ENCODE assay signal across 30 cellular contexts in the genomic region with DNA sequence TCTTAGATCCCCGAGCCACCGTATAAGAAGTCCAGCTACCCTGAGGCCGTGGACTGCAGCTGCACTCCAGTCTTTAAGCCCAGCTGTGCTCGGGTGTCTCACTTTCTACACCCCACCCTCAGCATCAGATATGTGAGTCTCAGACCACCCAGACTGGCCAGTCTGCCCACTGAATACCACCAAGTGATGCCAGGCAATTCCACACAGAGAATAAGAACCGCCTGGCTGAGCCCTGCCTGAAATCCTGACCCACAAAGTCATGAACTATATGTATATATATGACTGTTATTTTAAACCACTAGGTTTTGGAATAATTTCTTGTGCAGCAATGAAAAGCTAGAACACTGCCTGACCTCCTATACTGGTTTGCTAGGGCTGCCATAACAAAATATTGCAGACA.
"Had no signal": no experiment of that assay in that cellular context is flagged by ENCODE, and none has a peak within 500 bp of the region (broad histone marks: within the 10 kb centered on the region; RNA-seq: fewer than 3 reads in every experiment).

No MANE protein-coding gene starts in this region.

- H3K9me3 Mint-ChIP-seq: natural killer cell had no signal

- H3K27me3 ChIP-seq: neutrophil, pancreas, spleen, thyroid gland, tibial nerve, upper lobe of left lung, vagina had no signal

- DNase-seq: naive thymus-derived CD4-positive, alpha-beta T cell; natural killer cell; nucleus accumbens; pancreas; psoas muscle; right cardiac atrium; spleen; stimulated activated CD4-positive, alpha-beta T cell treated with anti-CD3 and anti-CD28 coated beads, Interleukin-12 subunit alpha, Interleukin-12 subunit beta, amount 100 ng/mL, for 4 hours; stimulated activated CD4-positive, alpha-beta T cell treated with anti-CD3 and anti-CD28 coated beads, Interleukin-1b, Interleukin-23, amount 100 ng/mL, for 48 hours; stimulated activated CD4-positive, alpha-beta T cell treated with anti-CD3 and anti-CD28 coated beads, Interleukin-4, amount 100 ng/mL, for 1 hour; stimulated activated CD4-positive, alpha-beta T cell treated with anti-CD3 and anti-CD28 coated beads, Interleukin-4, amount 100 ng/mL, for 4 hours; stimulated activated CD8-positive, alpha-beta memory T cell treated with anti-CD3 and anti-CD28 coated beads, Interleukin-4, amount 100 ng/mL, for 48 hours; stimulated activated naive CD4-positive, alpha-beta T cell; stimulated activated naive CD8-positive, alpha-beta T cell treated with anti-CD3 and anti-CD28 coated beads, Interleukin-15, amount 100 ng/mL, for 72 hours; stimulated activated naive CD8-positive, alpha-beta T cell treated with anti-CD3 and anti-CD28 coated beads, Interleukin-15, Interleukin-2, amounts not matched to agents 100 U/mL and 50 U/mL, for 24 hours; substantia nigra; thyroid gland; trophoblast cell; upper lobe of left lung had no signal

- H3K36me3 ChIP-seq: neutrophil, pancreas, spleen, thoracic aorta, thyroid gland, tibial nerve, upper lobe of left lung, vagina had no signal

- H3K27ac ChIP-seq: neutrophil, pancreas, psoas muscle, skin epidermis, spleen, thoracic aorta, thyroid gland, tibial nerve, upper lobe of left lung, vagina had no signal

- ATAC-seq: naive thymus-derived CD4-positive, alpha-beta T cell; natural killer cell; pancreas; psoas muscle; right cardiac atrium; sciatic nerve; stimulated activated memory B cell treated with anti-CD40 and anti-IgM and Interleukin-4, amounts not matched to agents 10 μg/mL and 1 μg/mL and 100 μg/mL, for 72 hours; stimulated activated naive CD8-positive, alpha-beta T cell treated with anti-CD3 and anti-CD28 coated beads, Interleukin-15, amount 100 ng/mL, for 72 hours; stimulated activated naive CD8-positive, alpha-beta T cell treated with anti-CD3 and anti-CD28 coated beads, Interleukin-15, Interleukin-2, amounts not matched to agents 100 U/mL and 50 U/mL, for 24 hours had no signal

- H3K27ac Mint-ChIP-seq: naive thymus-derived CD4-positive, alpha-beta T cell; natural killer cell; nephron; progenitor cell of endocrine pancreas; stimulated activated memory B cell treated with anti-CD40 and anti-IgM and Interleukin-4, amounts not matched to agents 10 μg/mL and 1 μg/mL and 100 μg/mL, for 72 hours had no signal

- H3K4me3 Mint-ChIP-seq: naive thymus-derived CD4-positive, alpha-beta T cell; natural killer cell; nephron; stimulated activated memory B cell treated with anti-CD40 and anti-IgM and Interleukin-4, amounts not matched to agents 10 μg/mL and 1 μg/mL and 100 μg/mL, for 72 hours; stimulated activated naive CD8-positive, alpha-beta T cell treated with anti-CD3 and anti-CD28 coated beads, Interleukin-15, amount 100 ng/mL, for 72 hours had no signal

- H3K4me1 ChIP-seq: pancreas, psoas muscle, spleen, thyroid gland, upper lobe of left lung, vagina had no signal

- H3K36me3 Mint-ChIP-seq: natural killer cell; stimulated activated memory B cell treated with anti-CD40 and anti-IgM and Interleukin-4, amounts not matched to agents 10 μg/mL and 1 μg/mL and 100 μg/mL, for 72 hours had no signal

- H3K9me3 ChIP-seq: neutrophil, pancreas, psoas muscle, thoracic aorta, thyroid gland, vagina had no signal

- FAIRE-seq: pancreas, urothelium cell line had no signal

- H3K4me1 Mint-ChIP-seq: naive thymus-derived CD4-positive, alpha-beta T cell; natural killer cell; stimulated activated memory B cell treated with anti-CD40 and anti-IgM and Interleukin-4, amounts not matched to agents 10 μg/mL and 1 μg/mL and 100 μg/mL, for 72 hours; stimulated activated naive CD8-positive, alpha-beta T cell treated with anti-CD3 and anti-CD28 coated beads, Interleukin-15, amount 100 ng/mL, for 72 hours had no signal

- H3K4me3 ChIP-seq: pancreas, psoas muscle, skin epidermis, smooth muscle cell, spleen, thoracic aorta, thyroid gland, tibial nerve, upper lobe of left lung, vagina had no signal

- H3K4me2 ChIP-seq: smooth muscle cell had no signal
